ENCODE assay signal across 1 cellular context in the genomic region with DNA sequence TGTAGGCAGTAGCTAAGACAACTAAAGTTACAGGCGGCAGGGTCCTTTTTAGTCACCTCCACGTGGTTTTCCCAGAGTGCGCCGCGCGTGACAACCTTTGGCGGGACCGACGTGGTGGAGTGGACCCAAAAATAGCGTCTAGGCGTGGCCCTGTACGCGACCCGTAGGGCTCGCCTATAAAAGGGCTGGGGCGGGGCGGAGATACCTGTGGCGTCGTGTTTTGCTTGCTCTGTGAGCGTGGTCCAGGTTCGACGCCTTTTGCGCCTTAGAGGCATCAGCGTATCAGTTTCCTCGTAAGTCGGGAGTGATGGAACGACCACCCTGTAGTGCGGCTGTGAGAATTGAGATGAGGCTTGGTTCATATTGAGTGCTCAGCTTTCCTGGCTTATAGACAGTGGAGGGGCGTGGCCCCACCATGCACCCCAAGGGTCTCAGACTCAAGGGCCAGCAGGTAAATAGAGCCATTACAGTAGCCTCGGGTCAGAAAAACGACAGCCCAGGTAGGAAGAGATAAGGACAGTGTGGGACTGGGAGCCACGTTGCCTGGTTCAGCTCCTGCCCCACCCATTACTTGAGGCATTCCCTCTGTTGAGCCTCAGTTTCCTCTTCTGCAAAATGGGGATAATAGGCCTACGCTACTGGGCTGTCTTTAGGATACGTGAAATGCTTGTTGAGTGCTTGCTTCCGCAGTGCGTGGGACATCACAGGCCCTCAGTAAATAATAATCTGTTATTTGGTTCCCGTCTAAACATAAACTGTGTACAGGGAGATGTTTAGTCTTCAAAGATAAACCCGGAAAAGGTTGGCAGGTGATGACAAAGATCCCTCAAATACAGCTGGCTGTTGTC.
TF ChIP-seq lines count a peak whose summit lies in the region.

No MANE protein-coding gene starts in this region.

TF ChIP-seq in HepG2, 621 proteins besides CTCF, POLR2A, EP300 and RAD21 (continued from another document and continues in another):
- TF ChIP-seq ZNF652 (CRISPR knock-in tag; IDR thresholded peaks at IDR 0.05; ENCODE audit: borderline replicate concordance, low read depth): no peak
- TF ChIP-seq FOXM1 (CRISPR knock-in tag; IDR thresholded peaks at IDR 0.05): no peak
- no peak for TF ChIP-seq RFX3 (CRISPR knock-in tag; IDR thresholded peaks at IDR 0.05)
- TF ChIP-seq ZEB1 (IDR thresholded peaks at IDR 0.05; ENCODE audit: insufficient replicate concordance, low read depth): no peak
- TF ChIP-seq SMAD1 (CRISPR knock-in tag; IDR thresholded peaks at IDR 0.05; ENCODE audit: borderline replicate concordance, low read depth): no peak
- TF ChIP-seq FOXJ3 (CRISPR knock-in tag; IDR thresholded peaks at IDR 0.05; ENCODE audit: borderline replicate concordance): no peak
- no peak for TF ChIP-seq ZZZ3 (CRISPR knock-in tag; IDR thresholded peaks at IDR 0.05; ENCODE audit: borderline replicate concordance)
- TF ChIP-seq, protein P1, sequence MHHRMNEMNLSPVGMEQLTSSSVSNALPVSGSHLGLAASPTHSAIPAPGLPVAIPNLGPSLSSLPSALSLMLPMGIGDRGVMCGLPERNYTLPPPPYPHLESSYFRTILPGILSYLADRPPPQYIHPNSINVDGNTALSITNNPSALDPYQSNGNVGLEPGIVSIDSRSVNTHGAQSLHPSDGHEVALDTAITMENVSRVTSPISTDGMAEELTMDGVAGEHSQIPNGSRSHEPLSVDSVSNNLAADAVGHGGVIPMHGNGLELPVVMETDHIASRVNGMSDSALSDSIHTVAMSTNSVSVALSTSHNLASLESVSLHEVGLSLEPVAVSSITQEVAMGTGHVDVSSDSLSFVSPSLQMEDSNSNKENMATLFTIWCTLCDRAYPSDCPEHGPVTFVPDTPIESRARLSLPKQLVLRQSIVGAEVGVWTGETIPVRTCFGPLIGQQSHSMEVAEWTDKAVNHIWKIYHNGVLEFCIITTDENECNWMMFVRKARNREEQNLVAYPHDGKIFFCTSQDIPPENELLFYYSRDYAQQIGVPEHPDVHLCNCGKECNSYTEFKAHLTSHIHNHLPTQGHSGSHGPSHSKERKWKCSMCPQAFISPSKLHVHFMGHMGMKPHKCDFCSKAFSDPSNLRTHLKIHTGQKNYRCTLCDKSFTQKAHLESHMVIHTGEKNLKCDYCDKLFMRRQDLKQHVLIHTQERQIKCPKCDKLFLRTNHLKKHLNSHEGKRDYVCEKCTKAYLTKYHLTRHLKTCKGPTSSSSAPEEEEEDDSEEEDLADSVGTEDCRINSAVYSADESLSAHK (CRISPR knock-in tag; IDR thresholded peaks at IDR 0.05; ENCODE audit: borderline replicate concordance): no peak
- TF ChIP-seq TAF15 (IDR thresholded peaks at IDR 0.05; ENCODE audit: low read depth, low read length, poor library complexity, severe bottlenecking): no peak
- TF ChIP-seq ZNF138 (CRISPR knock-in tag; IDR thresholded peaks at IDR 0.05; ENCODE audit: low read depth): no peak
- no peak for TF ChIP-seq ZNF660 (CRISPR knock-in tag; IDR thresholded peaks at IDR 0.05; ENCODE audit: borderline replicate concordance, low read depth)
- no peak for TF ChIP-seq ZNF292 (CRISPR knock-in tag; IDR thresholded peaks at IDR 0.05; ENCODE audit: borderline replicate concordance, low read depth)
- no peak for TF ChIP-seq ZNF431 (CRISPR knock-in tag; IDR thresholded peaks at IDR 0.05; ENCODE audit: borderline replicate concordance, low read depth)
- TF ChIP-seq, protein P2, sequence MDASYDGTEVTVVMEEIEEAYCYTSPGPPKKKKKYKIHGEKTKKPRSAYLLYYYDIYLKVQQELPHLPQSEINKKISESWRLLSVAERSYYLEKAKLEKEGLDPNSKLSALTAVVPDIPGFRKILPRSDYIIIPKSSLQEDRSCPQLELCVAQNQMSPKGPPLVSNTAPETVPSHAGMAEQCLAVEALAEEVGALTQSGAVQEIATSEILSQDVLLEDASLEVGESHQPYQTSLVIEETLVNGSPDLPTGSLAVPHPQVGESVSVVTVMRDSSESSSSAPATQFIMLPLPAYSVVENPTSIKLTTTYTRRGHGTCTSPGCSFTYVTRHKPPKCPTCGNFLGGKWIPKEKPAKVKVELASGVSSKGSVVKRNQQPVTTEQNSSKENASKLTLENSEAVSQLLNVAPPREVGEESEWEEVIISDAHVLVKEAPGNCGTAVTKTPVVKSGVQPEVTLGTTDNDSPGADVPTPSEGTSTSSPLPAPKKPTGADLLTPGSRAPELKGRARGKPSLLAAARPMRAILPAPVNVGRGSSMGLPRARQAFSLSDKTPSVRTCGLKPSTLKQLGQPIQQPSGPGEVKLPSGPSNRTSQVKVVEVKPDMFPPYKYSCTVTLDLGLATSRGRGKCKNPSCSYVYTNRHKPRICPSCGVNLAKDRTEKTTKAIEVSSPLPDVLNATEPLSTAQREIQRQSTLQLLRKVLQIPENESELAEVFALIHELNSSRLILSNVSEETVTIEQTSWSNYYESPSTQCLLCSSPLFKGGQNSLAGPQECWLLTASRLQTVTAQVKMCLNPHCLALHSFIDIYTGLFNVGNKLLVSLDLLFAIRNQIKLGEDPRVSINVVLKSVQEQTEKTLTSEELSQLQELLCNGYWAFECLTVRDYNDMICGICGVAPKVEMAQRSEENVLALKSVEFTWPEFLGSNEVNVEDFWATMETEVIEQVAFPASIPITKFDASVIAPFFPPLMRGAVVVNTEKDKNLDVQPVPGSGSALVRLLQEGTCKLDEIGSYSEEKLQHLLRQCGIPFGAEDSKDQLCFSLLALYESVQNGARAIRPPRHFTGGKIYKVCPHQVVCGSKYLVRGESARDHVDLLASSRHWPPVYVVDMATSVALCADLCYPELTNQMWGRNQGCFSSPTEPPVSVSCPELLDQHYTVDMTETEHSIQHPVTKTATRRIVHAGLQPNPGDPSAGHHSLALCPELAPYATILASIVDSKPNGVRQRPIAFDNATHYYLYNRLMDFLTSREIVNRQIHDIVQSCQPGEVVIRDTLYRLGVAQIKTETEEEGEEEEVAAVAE (CRISPR knock-in tag; IDR thresholded peaks at IDR 0.05; ENCODE audit: borderline replicate concordance): no peak
- TF ChIP-seq, protein P3, sequence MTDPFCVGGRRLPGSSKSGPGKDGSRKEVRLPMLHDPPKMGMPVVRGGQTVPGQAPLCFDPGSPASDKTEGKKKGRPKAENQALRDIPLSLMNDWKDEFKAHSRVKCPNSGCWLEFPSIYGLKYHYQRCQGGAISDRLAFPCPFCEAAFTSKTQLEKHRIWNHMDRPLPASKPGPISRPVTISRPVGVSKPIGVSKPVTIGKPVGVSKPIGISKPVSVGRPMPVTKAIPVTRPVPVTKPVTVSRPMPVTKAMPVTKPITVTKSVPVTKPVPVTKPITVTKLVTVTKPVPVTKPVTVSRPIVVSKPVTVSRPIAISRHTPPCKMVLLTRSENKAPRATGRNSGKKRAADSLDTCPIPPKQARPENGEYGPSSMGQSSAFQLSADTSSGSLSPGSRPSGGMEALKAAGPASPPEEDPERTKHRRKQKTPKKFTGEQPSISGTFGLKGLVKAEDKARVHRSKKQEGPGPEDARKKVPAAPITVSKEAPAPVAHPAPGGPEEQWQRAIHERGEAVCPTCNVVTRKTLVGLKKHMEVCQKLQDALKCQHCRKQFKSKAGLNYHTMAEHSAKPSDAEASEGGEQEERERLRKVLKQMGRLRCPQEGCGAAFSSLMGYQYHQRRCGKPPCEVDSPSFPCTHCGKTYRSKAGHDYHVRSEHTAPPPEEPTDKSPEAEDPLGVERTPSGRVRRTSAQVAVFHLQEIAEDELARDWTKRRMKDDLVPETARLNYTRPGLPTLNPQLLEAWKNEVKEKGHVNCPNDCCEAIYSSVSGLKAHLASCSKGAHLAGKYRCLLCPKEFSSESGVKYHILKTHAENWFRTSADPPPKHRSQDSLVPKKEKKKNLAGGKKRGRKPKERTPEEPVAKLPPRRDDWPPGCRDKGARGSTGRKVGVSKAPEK (CRISPR knock-in tag; IDR thresholded peaks at IDR 0.05; ENCODE audit: borderline replicate concordance): no peak
- no peak; the same call in 1 of the 2 replicates for TF ChIP-seq POLR2AphosphoS5 (IDR thresholded peaks at IDR 0.05; ENCODE audit: low read depth, low read length)
- TF ChIP-seq, protein P4, sequence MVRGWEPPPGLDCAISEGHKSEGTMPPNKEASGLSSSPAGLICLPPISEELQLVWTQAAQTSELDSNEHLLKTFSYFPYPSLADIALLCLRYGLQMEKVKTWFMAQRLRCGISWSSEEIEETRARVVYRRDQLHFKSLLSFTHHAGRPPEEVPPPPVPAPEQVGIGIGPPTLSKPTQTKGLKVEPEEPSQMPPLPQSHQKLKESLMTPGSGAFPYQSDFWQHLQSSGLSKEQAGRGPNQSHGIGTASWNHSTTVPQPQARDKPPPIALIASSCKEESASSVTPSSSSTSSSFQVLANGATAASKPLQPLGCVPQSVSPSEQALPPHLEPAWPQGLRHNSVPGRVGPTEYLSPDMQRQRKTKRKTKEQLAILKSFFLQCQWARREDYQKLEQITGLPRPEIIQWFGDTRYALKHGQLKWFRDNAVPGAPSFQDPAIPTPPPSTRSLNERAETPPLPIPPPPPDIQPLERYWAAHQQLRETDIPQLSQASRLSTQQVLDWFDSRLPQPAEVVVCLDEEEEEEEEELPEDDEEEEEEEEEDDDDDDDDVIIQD (CRISPR knock-in tag; IDR thresholded peaks at IDR 0.05; ENCODE audit: low read depth): no peak
- TF ChIP-seq, protein P5, sequence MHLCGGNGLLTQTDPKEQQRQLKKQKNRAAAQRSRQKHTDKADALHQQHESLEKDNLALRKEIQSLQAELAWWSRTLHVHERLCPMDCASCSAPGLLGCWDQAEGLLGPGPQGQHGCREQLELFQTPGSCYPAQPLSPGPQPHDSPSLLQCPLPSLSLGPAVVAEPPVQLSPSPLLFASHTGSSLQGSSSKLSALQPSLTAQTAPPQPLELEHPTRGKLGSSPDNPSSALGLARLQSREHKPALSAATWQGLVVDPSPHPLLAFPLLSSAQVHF (CRISPR knock-in tag; IDR thresholded peaks at IDR 0.05): no peak
- peak; percentile 10; the same call in 1 of the 2 replicates for TF ChIP-seq ZNF724P (CRISPR knock-in tag; IDR thresholded peaks at IDR 0.05; ENCODE audit: borderline replicate concordance)
- peak; percentile 70; the same call in 1 of the 2 replicates for TF ChIP-seq ZFP90 (CRISPR knock-in tag; IDR thresholded peaks at IDR 0.05; ENCODE audit: borderline replicate concordance)
- TF ChIP-seq, protein P6, sequence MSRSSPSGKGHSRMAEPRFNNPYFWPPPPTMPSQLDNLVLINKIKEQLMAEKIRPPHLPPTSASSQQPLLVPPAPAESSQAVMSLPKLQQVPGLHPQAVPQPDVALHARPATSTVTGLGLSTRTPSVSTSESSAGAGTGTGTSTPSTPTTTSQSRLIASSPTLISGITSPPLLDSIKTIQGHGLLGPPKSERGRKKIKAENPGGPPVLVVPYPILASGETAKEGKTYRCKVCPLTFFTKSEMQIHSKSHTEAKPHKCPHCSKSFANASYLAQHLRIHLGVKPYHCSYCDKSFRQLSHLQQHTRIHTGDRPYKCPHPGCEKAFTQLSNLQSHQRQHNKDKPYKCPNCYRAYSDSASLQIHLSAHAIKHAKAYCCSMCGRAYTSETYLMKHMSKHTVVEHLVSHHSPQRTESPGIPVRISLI (CRISPR knock-in tag; IDR thresholded peaks at IDR 0.05; ENCODE audit: borderline replicate concordance): peak; percentile 3; the same call in 1 of the 2 replicates
- TF ChIP-seq ZNF20 (CRISPR knock-in tag; IDR thresholded peaks at IDR 0.05): no peak
- no peak for TF ChIP-seq ZFP37 (CRISPR knock-in tag; IDR thresholded peaks at IDR 0.05; ENCODE audit: borderline replicate concordance)
- TF ChIP-seq FOXC1 (CRISPR knock-in tag; IDR thresholded peaks at IDR 0.05; ENCODE audit: borderline replicate concordance): peak; percentile 44
- TF ChIP-seq ZNF317 (CRISPR knock-in tag; IDR thresholded peaks at IDR 0.05): peak; percentile 12; the same call in 1 of the 2 replicates
- TF ChIP-seq ZNF441 (CRISPR knock-in tag; IDR thresholded peaks at IDR 0.05; ENCODE audit: borderline replicate concordance): no peak; the same call in 1 of the 2 replicates
- no peak for TF ChIP-seq ZNF235 (CRISPR knock-in tag; IDR thresholded peaks at IDR 0.05; ENCODE audit: borderline replicate concordance)
- no peak for TF ChIP-seq SRSF9 (IDR thresholded peaks at IDR 0.05; ENCODE audit: borderline replicate concordance, insufficient read depth, low read depth, low read length, poor library complexity, severe bottlenecking)
- no peak for TF ChIP-seq CBFB (CRISPR knock-in tag; IDR thresholded peaks at IDR 0.05)
- no peak for TF ChIP-seq ATF7 (IDR thresholded peaks at IDR 0.05)
- no peak for TF ChIP-seq ATF7 (CRISPR knock-in tag; IDR thresholded peaks at IDR 0.05)
- TF ChIP-seq FIP1L1 (IDR thresholded peaks at IDR 0.05; ENCODE audit: borderline replicate concordance, insufficient read depth, low read depth, low read length): no peak
- TF ChIP-seq ZNF747 (CRISPR knock-in tag; IDR thresholded peaks at IDR 0.05; ENCODE audit: borderline replicate concordance): peak; percentile 31; the same call in 1 of the 2 replicates
- no peak for TF ChIP-seq ARNT (IDR thresholded peaks at IDR 0.05)
- TF ChIP-seq, protein P7, sequence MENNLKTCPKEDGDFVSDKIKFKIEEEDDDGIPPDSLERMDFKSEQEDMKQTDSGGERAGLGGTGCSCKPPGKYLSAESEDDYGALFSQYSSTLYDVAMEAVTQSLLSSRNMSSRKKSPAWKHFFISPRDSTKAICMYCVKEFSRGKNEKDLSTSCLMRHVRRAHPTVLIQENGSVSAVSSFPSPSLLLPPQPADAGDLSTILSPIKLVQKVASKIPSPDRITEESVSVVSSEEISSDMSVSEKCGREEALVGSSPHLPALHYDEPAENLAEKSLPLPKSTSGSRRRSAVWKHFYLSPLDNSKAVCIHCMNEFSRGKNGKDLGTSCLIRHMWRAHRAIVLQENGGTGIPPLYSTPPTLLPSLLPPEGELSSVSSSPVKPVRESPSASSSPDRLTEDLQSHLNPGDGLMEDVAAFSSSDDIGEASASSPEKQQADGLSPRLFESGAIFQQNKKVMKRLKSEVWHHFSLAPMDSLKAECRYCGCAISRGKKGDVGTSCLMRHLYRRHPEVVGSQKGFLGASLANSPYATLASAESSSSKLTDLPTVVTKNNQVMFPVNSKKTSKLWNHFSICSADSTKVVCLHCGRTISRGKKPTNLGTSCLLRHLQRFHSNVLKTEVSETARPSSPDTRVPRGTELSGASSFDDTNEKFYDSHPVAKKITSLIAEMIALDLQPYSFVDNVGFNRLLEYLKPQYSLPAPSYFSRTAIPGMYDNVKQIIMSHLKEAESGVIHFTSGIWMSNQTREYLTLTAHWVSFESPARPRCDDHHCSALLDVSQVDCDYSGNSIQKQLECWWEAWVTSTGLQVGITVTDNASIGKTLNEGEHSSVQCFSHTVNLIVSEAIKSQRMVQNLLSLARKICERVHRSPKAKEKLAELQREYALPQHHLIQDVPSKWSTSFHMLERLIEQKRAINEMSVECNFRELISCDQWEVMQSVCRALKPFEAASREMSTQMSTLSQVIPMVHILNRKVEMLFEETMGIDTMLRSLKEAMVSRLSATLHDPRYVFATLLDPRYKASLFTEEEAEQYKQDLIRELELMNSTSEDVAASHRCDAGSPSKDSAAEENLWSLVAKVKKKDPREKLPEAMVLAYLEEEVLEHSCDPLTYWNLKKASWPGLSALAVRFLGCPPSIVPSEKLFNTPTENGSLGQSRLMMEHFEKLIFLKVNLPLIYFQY (CRISPR knock-in tag; IDR thresholded peaks at IDR 0.05; ENCODE audit: borderline replicate concordance): no peak
- no peak for TF ChIP-seq TAF1 (CRISPR knock-in tag; IDR thresholded peaks at IDR 0.05)
- TF ChIP-seq ZNF33B (CRISPR knock-in tag; IDR thresholded peaks at IDR 0.05): peak; percentile 81; the same call in 1 of the 2 replicates
- peak; percentile 88 for TF ChIP-seq TMF1 (CRISPR knock-in tag; IDR thresholded peaks at IDR 0.05; ENCODE audit: low read depth)
- no peak for TF ChIP-seq THYN1 (CRISPR knock-in tag; IDR thresholded peaks at IDR 0.05; ENCODE audit: borderline replicate concordance, low read depth)
- TF ChIP-seq SP2 (CRISPR knock-in tag; IDR thresholded peaks at IDR 0.05): no peak
- TF ChIP-seq RAD51 (IDR thresholded peaks at IDR 0.05; ENCODE audit: borderline replicate concordance): no peak
- no peak for TF ChIP-seq CAMTA2 (CRISPR knock-in tag; IDR thresholded peaks at IDR 0.05; ENCODE audit: borderline replicate concordance)
- peak; percentile 65 for TF ChIP-seq ZMAT3 (CRISPR knock-in tag; conservative IDR thresholded peaks at IDR 0.05)
- TF ChIP-seq ZNF616 (CRISPR knock-in tag; IDR thresholded peaks at IDR 0.05; ENCODE audit: low read depth): no peak
